ENCODE assay signal across 15 cellular contexts in the genomic region with DNA sequence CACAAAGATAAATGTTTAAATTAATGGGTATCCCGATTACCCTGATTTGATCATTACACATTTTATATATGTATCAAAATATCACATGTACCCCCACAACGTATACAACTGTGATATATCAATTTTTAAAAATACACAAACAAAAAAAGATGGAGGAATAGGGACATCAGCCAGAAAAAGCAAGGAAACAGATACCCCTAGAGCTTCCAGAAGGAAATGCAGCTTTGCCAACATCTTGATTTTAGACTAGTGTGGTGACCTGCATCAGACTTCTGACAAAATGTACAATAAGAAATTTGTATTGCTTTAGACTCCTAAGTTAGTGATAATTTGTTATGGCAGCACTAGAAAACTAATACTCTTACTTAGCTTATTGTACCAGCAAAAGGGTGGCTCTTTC.
DNase-seq lines count a peak whose midpoint lies in the region; ATAC-seq and TF ChIP-seq lines count a peak whose summit lies in the region.
"Had no signal": no experiment of that assay in that cellular context is flagged by ENCODE, and none has a peak within 500 bp of the region (broad histone marks: within the 10 kb centered on the region; RNA-seq: fewer than 3 reads in every experiment).

No MANE protein-coding gene starts in this region.

- H3K79me2 ChIP-seq in smooth muscle cell (ENCODE audit: low read depth), result no peaks in the 10 kb centered on the region

- H3K36me3 ChIP-seq in smooth muscle cell (ENCODE audit: low read depth), result no peaks in the 10 kb centered on the region
- H3K36me3 ChIP-seq: tibial artery had no signal

- H3K27ac ChIP-seq in smooth muscle cell (ENCODE audit: low read depth), result no peak overlapping the region
- H3K27ac ChIP-seq: tibial artery had no signal

- no peak for ATAC-seq in HG02981 (IDR thresholded peaks at IDR 0.05; ENCODE audit: unreplicated experiment)
- ATAC-seq: left cardiac atrium; naive thymus-derived CD8-positive, alpha-beta T cell; PC-3 had no signal

- 73% methylated on average over 2 of the region's 2 CpGs for WGBS in smooth muscle cell (ENCODE audit: low lambda C conversion rate)

- H3K27me3 ChIP-seq in smooth muscle cell (ENCODE audit: low read depth), result no peaks in the 10 kb centered on the region
- H3K27me3 ChIP-seq: tibial artery had no signal

- H3K9ac ChIP-seq in smooth muscle cell (ENCODE audit: low read depth), result no peak overlapping the region

- no peaks in the 10 kb centered on the region for H4K20me1 ChIP-seq in smooth muscle cell (ENCODE audit: low read depth)

- no peaks in the 10 kb centered on the region for H3K4me1 ChIP-seq in smooth muscle cell (ENCODE audit: low read depth)
- H3K4me1 ChIP-seq: tibial artery had no signal

- no peak overlapping the region for H2AFZ ChIP-seq in smooth muscle cell (ENCODE audit: low read depth)

- no peak overlapping the region for H3K4me2 ChIP-seq in smooth muscle cell

- no peaks in the 10 kb centered on the region for H3F3A ChIP-seq in smooth muscle cell (ENCODE audit: low read depth)

- DNase-seq in NCI-H2171 treated with DMSO at 0.1 percent for 48 hours (lab: John Stamatoyannopoulos, UW) (peak; percentile 16), NCI-H2171 (lab: John Stamatoyannopoulos, UW) (no peak), M059J (ENCODE audit: low read depth) (peak; percentile 1), epithelial cell of esophagus (ENCODE audit: low read depth) (no peak), smooth muscle cell (lab: John Stamatoyannopoulos, UW; ENCODE audit: unreplicated experiment) (no peak), globus pallidus (ENCODE audit: low spot score) (no peak), NCI-H187 treated with DMSO at 0.1 percent for 48 hours (lab: John Stamatoyannopoulos, UW) (no peak)
- DNase-seq: ACHN; activated naive CD4-positive, alpha-beta T cell treated with anti-CD3 and anti-CD28 coated beads, Interleukin-2, amount 10 ng/mL, durations not matched to agents 7 days and 5 days; left cardiac atrium; naive thymus-derived CD8-positive, alpha-beta T cell; NCI-H2029; PC-3; tibial artery had no signal

- H3K4me3 ChIP-seq in epithelial cell of esophagus (ENCODE audit: low read length) (no peak overlapping the region), smooth muscle cell (no peak overlapping the region)
- H3K4me3 ChIP-seq: tibial artery had no signal

- TF ChIP-seq CTCF in epithelial cell of esophagus (IDR thresholded peaks at IDR 0.05; ENCODE audit: insufficient read depth, low read depth, low read length, missing control alignments) (peak; percentile 30), smooth muscle cell (IDR thresholded peaks at IDR 0.05; ENCODE audit: borderline replicate concordance, insufficient read depth, poor library complexity, severe bottlenecking) (peak; percentile 17)

- no peaks in the 10 kb centered on the region for H3K9me3 ChIP-seq in smooth muscle cell (replicated peaks; ENCODE audit: low read depth)
- H3K9me3 ChIP-seq: tibial artery had no signal

Comparison
In these comparisons a context has a peak if more than half of its experiments do, and no peak if none do; other contexts are left out.
1. DNase-seq: peak in NCI-H2171 treated with DMSO at 0.1 percent for 48 hours (single experiment) and M059J (single experiment); none in NCI-H2171 (single experiment), epithelial cell of esophagus (single experiment), smooth muscle cell (single experiment), globus pallidus (single experiment) and NCI-H187 treated with DMSO at 0.1 percent for 48 hours (single experiment).